32 cellular contexts compared by ENCODE assay signal in genomic region chr20:39165099-39165498, GRCh38.
"Had no signal": no experiment of that assay in that cellular context is flagged by ENCODE, and none has a peak within 500 bp of the region (broad histone marks: within the 10 kb centered on the region; RNA-seq: fewer than 3 reads in every experiment).

No MANE protein-coding gene starts in this region.

- H3K4me1 ChIP-seq: Peyer's patch, SJCRH30 had no signal

- ATAC-seq: activated CD8-positive, alpha-beta memory T cell treated with anti-CD3 and anti-CD28 coated beads, Interleukin-2, amount 10 ng/mL, durations not matched to agents 7 days and 5 days; activated naive CD8-positive, alpha-beta T cell treated with anti-CD3 and anti-CD28 coated beads, Interleukin-2, amount 50 U/mL, for 24 hours; PC-3 had no signal

- DNase-seq: activated CD4-positive, alpha-beta memory T cell treated with anti-CD3 and anti-CD28 coated beads, Interleukin-2, amount 10 ng/mL, durations not matched to agents 7 days and 5 days; activated CD4-positive, alpha-beta T cell treated with anti-CD3 and anti-CD28 coated beads for 1 hour; activated CD4-positive, alpha-beta T cell treated with anti-CD3 and anti-CD28 coated beads for 48 hours; activated CD4-positive, CD25-positive, alpha-beta regulatory T cell; activated CD8-positive, alpha-beta memory T cell treated with anti-CD3 and anti-CD28 coated beads for 24 hours; activated CD8-positive, alpha-beta memory T cell treated with anti-CD3 and anti-CD28 coated beads, Interleukin-2, amount 10 ng/mL, durations not matched to agents 7 days and 5 days; activated CD8-positive, alpha-beta memory T cell treated with anti-CD3 and anti-CD28 coated beads, Interleukin-2, amount 50 U/mL, for 48 hours; activated effector memory CD4-positive, alpha-beta T cell treated with Interleukin-2 at 50 U/mL for 16 hours; activated naive CD4-positive, alpha-beta T cell treated with anti-CD3 and anti-CD28 coated beads, Interleukin-2, amount 10 ng/mL, durations not matched to agents 7 days and 5 days; activated naive CD8-positive, alpha-beta T cell treated with anti-CD3 and anti-CD28 coated beads, Interleukin-2, amount 50 U/mL, for 24 hours; activated T-cell treated with anti-CD3 and anti-CD28 coated beads, Interleukin-2, amount 50 U/mL, for 48 hours; anterior cingulate cortex; MM.1S; MV-4-11; NCI-H1092; NCI-H1436 treated with DMSO at 0.1 percent for 48 hours; NCI-H1694 treated with DMSO at 0.1 percent for 48 hours; NCI-H2107; NCI-H2171; NCI-H510A; NCI-H526; NCI-H748 treated with DMSO at 0.1 percent for 48 hours; NK-92 treated with Interleukin-12 subunit alpha and Interleukin-12 subunit beta, amount 100 ng/mL, for 24 hours; PC-3; Peyer's patch; SHP77; SJCRH30; T1000; WERI-Rb-1 had no signal

- H3K36me3 ChIP-seq: Peyer's patch, SJCRH30, WERI-Rb-1 had no signal

- H3K27me3 ChIP-seq: Peyer's patch had no signal

- H3K27ac ChIP-seq: KMS-11, Peyer's patch, RWPE1, SJCRH30, SK-N-MC, WERI-Rb-1 had no signal

- H3K4me3 ChIP-seq: Peyer's patch, SJCRH30, SK-N-MC had no signal

- H3K9me3 ChIP-seq: Peyer's patch, SJCRH30 had no signal

- H3K4me2 ChIP-seq: KMS-11 had no signal
